Comparison of ENCODE assay signal across 20 cellular contexts in genomic region chr19:34578751-34579150, GRCh38.
DNase-seq lines count a peak whose midpoint lies in the region; ATAC-seq and TF ChIP-seq lines count a peak whose summit lies in the region.
"Had no signal": no experiment of that assay in that cellular context is flagged by ENCODE, and none has a peak within 500 bp of the region (broad histone marks: within the 10 kb centered on the region; RNA-seq: fewer than 3 reads in every experiment).

No MANE protein-coding gene starts in this region.

- H3K27me3 ChIP-seq in esophagus muscularis mucosa (peaks cover 0 to 31% (median 0%) of the 10 kb centered on the region in 4 donors), vagina (no peaks in the 10 kb centered on the region), aorta (ENCODE audit: control insufficient read depth in 1 of 2, insufficient read depth in 2 of 2, low read length in 1 of 2) (no peaks in the 10 kb centered on the region)
- H3K27me3 ChIP-seq: BE2C, BLaER1 had no signal

- no peaks in the 10 kb centered on the region for H3K36me3 ChIP-seq in HEK293 (ENCODE audit: control insufficient read depth in 2 of 2, insufficient read depth in 1 of 2, low read length in 2 of 2)
- H3K36me3 ChIP-seq in esophagus muscularis mucosa: no peaks in the 10 kb centered on the region
- H3K36me3 ChIP-seq in vagina: no peaks in the 10 kb centered on the region
- no peaks in the 10 kb centered on the region for H3K36me3 ChIP-seq in aorta (ENCODE audit: control insufficient read depth in 1 of 2, insufficient read depth in 2 of 2, low read length in 1 of 2)
- H3K36me3 ChIP-seq: BE2C, BLaER1 had no signal

- ATAC-seq in aorta (ENCODE audit: low FRiP score): no peak

- no peak for TF ChIP-seq EP300 in esophagus muscularis mucosa (IDR thresholded peaks at IDR 0.05)

- no peaks in the 10 kb centered on the region for H3K4me1 ChIP-seq in HEK293 (ENCODE audit: control insufficient read depth, insufficient read depth, low read length)
- peaks cover 0 to 6% (median 0%) of the 10 kb centered on the region in 4 donors for H3K4me1 ChIP-seq in esophagus muscularis mucosa
- H3K4me1 ChIP-seq in vagina: peaks cover 5% of the 10 kb centered on the region
- H3K4me1 ChIP-seq in aorta (ENCODE audit: control insufficient read depth in 1 of 2, insufficient read depth in 2 of 2, low read length in 2 of 2): no peaks in the 10 kb centered on the region
- H3K4me1 ChIP-seq: BE2C had no signal

- H3K9me3 ChIP-seq in HEK293 (ENCODE audit: control insufficient read depth, insufficient read depth, low read depth, low read length) (no peaks in the 10 kb centered on the region), esophagus muscularis mucosa (no peaks in the 10 kb centered on the region), vagina (no peaks in the 10 kb centered on the region), aorta (ENCODE audit: control insufficient read depth, low read length) (peaks cover 4% of the 10 kb centered on the region)
- H3K9me3 ChIP-seq: BE2C had no signal

- no peak for TF ChIP-seq CTCF in HEK293 (tag by site-specific recombination; IDR thresholded peaks at IDR 0.05)
- no peak for TF ChIP-seq CTCF in esophagus muscularis mucosa (IDR thresholded peaks at IDR 0.05)
- no peak for TF ChIP-seq CTCF in vagina (IDR thresholded peaks at IDR 0.05)
- no peak for TF ChIP-seq CTCF in GM10266 (IDR thresholded peaks at IDR 0.05; ENCODE audit: control insufficient read depth, insufficient read depth, low read depth, missing control alignments)

- POLR2A ChIA-PET in HEK293 (lab: Yijun Ruan, JAX): no interaction called here

- CTCF ChIA-PET in HEK293 (lab: Yijun Ruan, JAX): no interaction called here

- TF ChIP-seq POLR2A in esophagus muscularis mucosa (IDR thresholded peaks at IDR 0.05; ENCODE audit: low read depth): no peak
- TF ChIP-seq POLR2A in vagina (IDR thresholded peaks at IDR 0.05): no peak

- intact Hi-C loops in esophagus muscularis mucosa (cut with DNase I): no loop called here
- intact Hi-C loops in vagina (cut with DNase I): no loop called here
- intact Hi-C loops in aorta (cut with DNase I): no loop called here

- no peak overlapping the region for H3K27ac ChIP-seq in HEK293 (ENCODE audit: extremely low read depth, low read depth, low read length)
- no peak overlapping the region for H3K27ac ChIP-seq in esophagus muscularis mucosa (replicated peaks in 1 of 4)
- no peak overlapping the region for H3K27ac ChIP-seq in vagina
- no peak overlapping the region for H3K27ac ChIP-seq in aorta (ENCODE audit: low read depth in 1 of 2, low read length in 2 of 2)
- H3K27ac ChIP-seq: BLaER1 had no signal

- no peak overlapping the region for H3K4me3 ChIP-seq in HEK293 (ENCODE audit: low read depth, low read length)
- H3K4me3 ChIP-seq in esophagus muscularis mucosa: no peak overlapping the region
- H3K4me3 ChIP-seq in vagina: no peak overlapping the region
- no peak overlapping the region for H3K4me3 ChIP-seq in aorta (ENCODE audit: low read length in 2 of 2)
- H3K4me3 ChIP-seq: BLaER1 had no signal

- WGBS in esophagus muscularis mucosa: 67% methylated on average over 3 of the region's 5 CpGs
- WGBS in aorta, 2 donors: 84 to 86% methylated on average over 5 of the region's 5 CpGs

- DNase-seq in esophagus muscularis mucosa (ENCODE audit: extremely low spot score): peak; percentile 79
- peak; percentile 52 to 55 for DNase-seq in vagina (ENCODE audit: extremely low spot score in 2 of 2)
- DNase-seq in GM10266 (ENCODE audit: extremely low spot score): no peak
- DNase-seq in aorta: no peak
- DNase-seq: 8988T; ACHN; BE2C; CD4-positive, alpha-beta memory T cell; CD4-positive, CD25-positive, alpha-beta regulatory T cell; CD8-positive, alpha-beta memory T cell; COR-L47; DMS 273 treated with DMSO at 0.1 percent for 48 hours; DMS153; DMS53; DMS79; DND-41; EL; GDM1 had no signal

TF ChIP-seq in HEK293, 187 proteins besides CTCF, POLR2A, EP300 and RAD21:
- TF ChIP-seq ZNF324 (tag by site-specific recombination; IDR thresholded peaks at IDR 0.05): no peak
- TF ChIP-seq ZNF24 (tag by site-specific recombination; IDR thresholded peaks at IDR 0.05): no peak
- TF ChIP-seq HIC1 (tag by site-specific recombination; IDR thresholded peaks at IDR 0.05): 0 out of 2 replicates have a peak, but pooled peaks have one; percentile 15
- 0 out of 2 replicates have a peak, but pooled peaks have one; percentile 24 for TF ChIP-seq ZEB2 (tag by site-specific recombination; IDR thresholded peaks at IDR 0.05)

Comparison
In these comparisons a context has a peak if more than half of its experiments do, and no peak if none do; other contexts are left out.
1. DNase-seq: peak in esophagus muscularis mucosa (single experiment) and vagina (2 of 2); none in GM10266 (single experiment) and aorta (0 of 2).